In genomic region chr6:136149311-136149710, GRCh38 we compare ENCODE assay signal across 21 cellular contexts.
"Had no signal": no experiment of that assay in that cellular context is flagged by ENCODE, and none has a peak within 500 bp of the region (broad histone marks: within the 10 kb centered on the region; RNA-seq: fewer than 3 reads in every experiment).

No MANE protein-coding gene starts in this region.

- H3K36me3 ChIP-seq: sigmoid colon, spleen had no signal

- DNase-seq: activated CD4-positive, alpha-beta memory T cell treated with anti-CD3 and anti-CD28 coated beads, Interleukin-2, amount 10 ng/mL, durations not matched to agents 7 days and 5 days; activated CD4-positive, alpha-beta T cell treated with anti-CD3 and anti-CD28 coated beads, Interleukin-2, amount 10 ng/mL, durations not matched to agents 24 days and 14 days; activated effector memory CD4-positive, alpha-beta T cell treated with anti-CD3 and anti-CD28 coated beads, Interleukin-2, amount 50 U/mL, for 16 hours; activated naive CD4-positive, alpha-beta T cell treated with anti-CD3 and anti-CD28 coated beads, Interleukin-2, amount 10 ng/mL, durations not matched to agents 7 days and 5 days; activated T-cell treated with anti-CD3 and anti-CD28 coated beads for 4 hours; amygdala; erythroblast; heart left ventricle; lower lobe of right lung; naive B cell; occipital lobe; posterior cingulate gyrus; sigmoid colon; spleen; stimulated activated CD4-positive, alpha-beta T cell treated with anti-CD3 and anti-CD28 coated beads, Interleukin-4, amount 100 ng/mL, for 1 hour; stimulated activated naive CD4-positive, alpha-beta T cell; SW 1271; T-helper 17 cell; testis; trophoblast cell had no signal

- H3K4me3 ChIP-seq: coronary artery, heart left ventricle, lower lobe of right lung, sigmoid colon, spleen, testis had no signal

- H3K9me3 ChIP-seq: heart left ventricle, lower lobe of right lung, sigmoid colon, spleen, testis had no signal

- H3K27ac ChIP-seq: coronary artery, lower lobe of right lung, sigmoid colon, spleen, testis had no signal

- H3K4me1 ChIP-seq: lower lobe of right lung, sigmoid colon, spleen, testis had no signal

- H3K27me3 ChIP-seq: heart left ventricle, sigmoid colon, spleen, testis had no signal
